ENCODE assay signal across 21 cellular contexts in genomic region chr4:1252928-1253492, GRCh38. TPM values are rescaled to one million over a fixed set of nuclear protein-coding genes. Genes with fewer than 3 reads are reported as not detected.
DNase-seq lines count a peak whose midpoint lies in the region; ATAC-seq and TF ChIP-seq lines count a peak whose summit lies in the region.
"Had no signal": no experiment of that assay in that cellular context is flagged by ENCODE, and none has a peak within 500 bp of the region (broad histone marks: within the 10 kb centered on the region; RNA-seq: fewer than 3 reads in every experiment).

No MANE protein-coding gene starts in this region.

- H3K4me1 Mint-ChIP-seq in activated CD4-positive, alpha-beta T cell treated with anti-CD3 and anti-CD28 coated beads, Interleukin-2, amount 10 ng/mL, durations not matched to agents 24 days and 14 days: peaks cover 35% of the 10 kb centered on the region
- peaks cover 53 to 66% (median 63%) of the 10 kb centered on the region in 3 donors for H3K4me1 Mint-ChIP-seq in CD8-positive, alpha-beta memory T cell
- peaks cover 73% of the 10 kb centered on the region for H3K4me1 Mint-ChIP-seq in activated naive CD8-positive, alpha-beta T cell treated with anti-CD3 and anti-CD28 coated beads, Interleukin-2, amount 50 U/mL, for 24 hours
- H3K4me1 Mint-ChIP-seq in mesothelial cell of epicardium: no peaks in the 10 kb centered on the region

- no peaks in the 10 kb centered on the region for H4K20me1 ChIP-seq in neural cell (ENCODE audit: insufficient read depth)

- intact Hi-C loops in activated CD4-positive, alpha-beta T cell treated with anti-CD3 and anti-CD28 coated beads, Interleukin-2, amount 10 ng/mL, durations not matched to agents 24 days and 14 days (cut with micrococcal nuclease): no loop called here

- H3K9me2 ChIP-seq in neural cell (ENCODE audit: insufficient read depth, low read length): no peaks in the 10 kb centered on the region

- CTCF ChIA-PET in CD8-positive, alpha-beta memory T cell (lab: Charles Lee): interaction anchor here (0.6 to 9.6 kb wide), 4 partner anchors 15 to 94 kb away, joined by 3 to 47 read pairs (median 3); partner anchors contain the start of gene UVSSA

- H3K36me3 ChIP-seq in CD8-positive, alpha-beta memory T cell (ENCODE audit: insufficient read depth, low read length): no peaks in the 10 kb centered on the region
- peaks cover 6% of the 10 kb centered on the region for H3K36me3 ChIP-seq in neural cell (ENCODE audit: insufficient read depth, low read length)

- POLR2A ChIA-PET in CD8-positive, alpha-beta memory T cell (lab: Charles Lee): no interaction called here

- no peak overlapping the region for H2AFZ ChIP-seq in neural cell (ENCODE audit: low read depth, low read length)
- H2AFZ ChIP-seq: neural progenitor cell had no signal

- peak overlapping the region; percentile 2 for H3K4me3 Mint-ChIP-seq in activated CD4-positive, alpha-beta T cell treated with anti-CD3 and anti-CD28 coated beads, Interleukin-2, amount 10 ng/mL, durations not matched to agents 24 days and 14 days
- peak overlapping the region in 6 of 7 donors; percentile 56 to 78 (median 67) for H3K4me3 Mint-ChIP-seq in CD8-positive, alpha-beta memory T cell
- H3K4me3 Mint-ChIP-seq in activated naive CD8-positive, alpha-beta T cell treated with anti-CD3 and anti-CD28 coated beads, Interleukin-2, amount 50 U/mL, for 24 hours: no peak overlapping the region
- H3K4me3 Mint-ChIP-seq in mesothelial cell of epicardium: no peak overlapping the region
- H3K4me3 Mint-ChIP-seq: CD14-positive monocyte, neural progenitor cell had no signal

- H3K27ac Mint-ChIP-seq in activated CD4-positive, alpha-beta T cell treated with anti-CD3 and anti-CD28 coated beads, Interleukin-2, amount 10 ng/mL, durations not matched to agents 24 days and 14 days: no peak overlapping the region
- peak overlapping the region; percentile 83 to 99 (median 95) for H3K27ac Mint-ChIP-seq in CD8-positive, alpha-beta memory T cell
- H3K27ac Mint-ChIP-seq in activated naive CD8-positive, alpha-beta T cell treated with anti-CD3 and anti-CD28 coated beads, Interleukin-2, amount 50 U/mL, for 24 hours: no peak overlapping the region
- H3K27ac Mint-ChIP-seq in mesothelial cell of epicardium: no peak overlapping the region
- H3K27ac Mint-ChIP-seq: CD14-positive monocyte, neural progenitor cell had no signal

- H3K27me3 ChIP-seq in CD8-positive, alpha-beta memory T cell (ENCODE audit: insufficient read depth, low read length, poor library complexity, severe bottlenecking): no peaks in the 10 kb centered on the region
- no peaks in the 10 kb centered on the region for H3K27me3 ChIP-seq in neural cell (ENCODE audit: insufficient read depth, low read depth, low read length)
- H3K27me3 ChIP-seq: dorsolateral prefrontal cortex, neural progenitor cell had no signal

- ATAC-seq in activated naive CD8-positive, alpha-beta T cell treated with anti-CD3 and anti-CD28 coated beads, Interleukin-2, amount 50 U/mL, for 24 hours: no peak
- no peak for ATAC-seq in HG03520 (IDR thresholded peaks at IDR 0.05; ENCODE audit: unreplicated experiment)
- ATAC-seq: A549, GM12878 had no signal

- peaks cover 7% of the 10 kb centered on the region for H3F3A ChIP-seq in neural cell (ENCODE audit: insufficient read depth, low read length, poor library complexity, severe bottlenecking)

- H3K36me3 Mint-ChIP-seq in activated CD4-positive, alpha-beta T cell treated with anti-CD3 and anti-CD28 coated beads, Interleukin-2, amount 10 ng/mL, durations not matched to agents 24 days and 14 days (ENCODE audit: low read depth): peaks cover 53% of the 10 kb centered on the region
- peaks cover 0 to 9% (median 0%) of the 10 kb centered on the region in 3 donors for H3K36me3 Mint-ChIP-seq in CD8-positive, alpha-beta memory T cell
- H3K36me3 Mint-ChIP-seq in activated naive CD8-positive, alpha-beta T cell treated with anti-CD3 and anti-CD28 coated beads, Interleukin-2, amount 50 U/mL, for 24 hours (ENCODE audit: low read depth): peaks cover 33% of the 10 kb centered on the region
- H3K36me3 Mint-ChIP-seq in mesothelial cell of epicardium: peaks cover 48% of the 10 kb centered on the region

- no peak overlapping the region for H3K4me3 ChIP-seq in CD8-positive, alpha-beta memory T cell (ENCODE audit: low read length)
- H3K4me3 ChIP-seq in neural cell (ENCODE audit: low read length): peak overlapping the region; percentile 10
- H3K4me3 ChIP-seq: A549, dorsolateral prefrontal cortex, GM12878, neural progenitor cell, smooth muscle cell had no signal

- H3K27me3 Mint-ChIP-seq in activated CD4-positive, alpha-beta T cell treated with anti-CD3 and anti-CD28 coated beads, Interleukin-2, amount 10 ng/mL, durations not matched to agents 24 days and 14 days: no peaks in the 10 kb centered on the region
- peaks cover 0 to 2% of the 10 kb centered on the region in 2 donors for H3K27me3 Mint-ChIP-seq in CD8-positive, alpha-beta memory T cell
- no peaks in the 10 kb centered on the region for H3K27me3 Mint-ChIP-seq in activated naive CD8-positive, alpha-beta T cell treated with anti-CD3 and anti-CD28 coated beads, Interleukin-2, amount 50 U/mL, for 24 hours
- H3K27me3 Mint-ChIP-seq in mesothelial cell of epicardium (ENCODE audit: low read depth): no peaks in the 10 kb centered on the region

- H3K4me1 ChIP-seq in CD8-positive, alpha-beta memory T cell (ENCODE audit: insufficient read depth, low read length): peaks cover 50% of the 10 kb centered on the region
- H3K4me1 ChIP-seq: neural progenitor cell had no signal

- H3K9me3 ChIP-seq in CD8-positive, alpha-beta memory T cell (ENCODE audit: low read length): no peaks in the 10 kb centered on the region
- H3K9me3 ChIP-seq in neural cell (ENCODE audit: low read length): peaks cover 6% of the 10 kb centered on the region

- TF ChIP-seq RAD21 in neural cell (conservative IDR thresholded peaks at IDR 0.05): no peak

- H3K79me2 ChIP-seq in neural cell (replicated peaks; ENCODE audit: insufficient read depth, low read length): no peaks in the 10 kb centered on the region

- H3K9ac ChIP-seq in neural cell (ENCODE audit: low read length): no peak overlapping the region
- H3K9ac ChIP-seq: neural progenitor cell had no signal

- H3K9me3 Mint-ChIP-seq in activated CD4-positive, alpha-beta T cell treated with anti-CD3 and anti-CD28 coated beads, Interleukin-2, amount 10 ng/mL, durations not matched to agents 24 days and 14 days: peaks cover 22% of the 10 kb centered on the region
- H3K9me3 Mint-ChIP-seq in CD8-positive, alpha-beta memory T cell: no peaks in the 10 kb centered on the region
- peaks cover 21% of the 10 kb centered on the region for H3K9me3 Mint-ChIP-seq in activated naive CD8-positive, alpha-beta T cell treated with anti-CD3 and anti-CD28 coated beads, Interleukin-2, amount 50 U/mL, for 24 hours
- H3K9me3 Mint-ChIP-seq in mesothelial cell of epicardium: peaks cover 56% of the 10 kb centered on the region

- H3K27ac ChIP-seq in CD8-positive, alpha-beta memory T cell (ENCODE audit: low read depth, low read length): no peak overlapping the region
- no peak overlapping the region for H3K27ac ChIP-seq in neural cell (ENCODE audit: low read length)
- H3K27ac ChIP-seq: A549, dorsolateral prefrontal cortex, neural progenitor cell, WERI-Rb-1 had no signal

- TF ChIP-seq CTCF in neural cell (IDR thresholded peaks at IDR 0.05; ENCODE audit: poor library complexity, severe bottlenecking) (no peak), mesothelial cell of epicardium (IDR thresholded peaks at IDR 0.05; ENCODE audit: unreplicated experiment) (no peak)

- no peak for DNase-seq in activated CD4-positive, alpha-beta T cell treated with anti-CD3 and anti-CD28 coated beads, Interleukin-2, amount 10 ng/mL, durations not matched to agents 24 days and 14 days
- no peak for DNase-seq in activated CD4-positive, alpha-beta T cell treated with anti-CD3 and anti-CD28 coated beads, Interleukin-2, amount 50 U/mL, for 4 hours
- DNase-seq in CD8-positive, alpha-beta memory T cell: no peak
- DNase-seq in activated naive CD8-positive, alpha-beta T cell treated with anti-CD3 and anti-CD28 coated beads, Interleukin-2, amount 50 U/mL, for 24 hours: peak; percentile 0
- no peak for DNase-seq in stimulated activated CD4-positive, alpha-beta T cell treated with anti-CD3 and anti-CD28 coated beads, Interleukin-15, amount 100 ng/mL, for 24 hours
- DNase-seq in mesothelial cell of epicardium (ENCODE audit: low spot score in 2 of 2, unreplicated experiment in 2 of 2): no peak
- DNase-seq: dorsolateral prefrontal cortex; foreskin melanocyte; hypothalamus; NCI-H1417; NCI-H2171; NCI-H526 treated with DMSO at 0.1 percent for 48 hours; stimulated activated CD4-positive, alpha-beta T cell treated with anti-CD3 and anti-CD28 coated beads, Interleukin-4, amount 100 ng/mL, for 24 hours; WERI-Rb-1 had no signal

- no peak overlapping the region for H3K4me2 ChIP-seq in neural cell (ENCODE audit: low read length)
- H3K4me2 ChIP-seq: A549, neural progenitor cell, smooth muscle cell had no signal

- no peak for TF ChIP-seq EP300 in neural cell (conservative IDR thresholded peaks at IDR 0.05; ENCODE audit: poor library complexity, severe bottlenecking)

TF ChIP-seq in neural cell, 6 proteins besides CTCF, POLR2A, EP300 and RAD21 (continues in another document):
- no peak for TF ChIP-seq EZH2 (IDR thresholded peaks at IDR 0.05; ENCODE audit: borderline replicate concordance, insufficient read depth, low read length, poor library complexity, severe bottlenecking)

RNA-seq across cellular contexts. Expression of gene CTBP1, which starts 4.1 kb away (rescaled TPM):
- total RNA-seq in activated CD4-positive, alpha-beta T cell treated with anti-CD3 and anti-CD28 coated beads, Interleukin-2, amount 10 ng/mL, durations not matched to agents 24 days and 14 days: 190 and 200 TPM in 2 replicates
- 100 to 1,000 TPM; 139 to 149 TPM for total RNA-seq in CD8-positive, alpha-beta memory T cell
- 88.1 TPM for polyA plus RNA-seq in CD8-positive, alpha-beta memory T cell
- 325 and 487 TPM in 2 replicates for polyA plus RNA-seq in neural cell
- 283 and 371 TPM in 2 replicates for polyA minus RNA-seq in neural cell
- total RNA-seq in mesothelial cell of epicardium: 186 to 194 TPM (median 192 TPM) in 3 replicates

RNA-seq across cellular contexts. Expression of gene MAEA, which starts 36.7 kb away (rescaled TPM):
- total RNA-seq in activated CD4-positive, alpha-beta T cell treated with anti-CD3 and anti-CD28 coated beads, Interleukin-2, amount 10 ng/mL, durations not matched to agents 24 days and 14 days: 61.3 and 62.6 TPM in 2 replicates
- 10 to 100 TPM; 59.4 to 63.8 TPM for total RNA-seq in CD8-positive, alpha-beta memory T cell
- 75.3 TPM for polyA plus RNA-seq in CD8-positive, alpha-beta memory T cell
- 106 and 109 TPM in 2 replicates for polyA plus RNA-seq in neural cell
- polyA minus RNA-seq in neural cell: 58.3 and 68.7 TPM in 2 replicates
- total RNA-seq in mesothelial cell of epicardium: 73.4 to 78.2 TPM (median 74.7 TPM) in 3 replicates

Comparison
In these comparisons a context has a peak if more than half of its experiments do, and no peak if none do; other contexts are left out.
1. H3K27ac Mint-ChIP-seq: peak in CD8-positive, alpha-beta memory T cell (8 of 8); none in activated CD4-positive, alpha-beta T cell treated with anti-CD3 and anti-CD28 coated beads, Interleukin-2, amount 10 ng/mL, durations not matched to agents 24 days and 14 days (single experiment), activated naive CD8-positive, alpha-beta T cell treated with anti-CD3 and anti-CD28 coated beads, Interleukin-2, amount 50 U/mL, for 24 hours (single experiment) and mesothelial cell of epicardium (single experiment).
2. H3K4me3 Mint-ChIP-seq: peak in activated CD4-positive, alpha-beta T cell treated with anti-CD3 and anti-CD28 coated beads, Interleukin-2, amount 10 ng/mL, durations not matched to agents 24 days and 14 days (single experiment) and CD8-positive, alpha-beta memory T cell (6 of 7); none in activated naive CD8-positive, alpha-beta T cell treated with anti-CD3 and anti-CD28 coated beads, Interleukin-2, amount 50 U/mL, for 24 hours (single experiment) and mesothelial cell of epicardium (single experiment).